ENCODE assay signal across 8 cellular contexts in the genomic region with DNA sequence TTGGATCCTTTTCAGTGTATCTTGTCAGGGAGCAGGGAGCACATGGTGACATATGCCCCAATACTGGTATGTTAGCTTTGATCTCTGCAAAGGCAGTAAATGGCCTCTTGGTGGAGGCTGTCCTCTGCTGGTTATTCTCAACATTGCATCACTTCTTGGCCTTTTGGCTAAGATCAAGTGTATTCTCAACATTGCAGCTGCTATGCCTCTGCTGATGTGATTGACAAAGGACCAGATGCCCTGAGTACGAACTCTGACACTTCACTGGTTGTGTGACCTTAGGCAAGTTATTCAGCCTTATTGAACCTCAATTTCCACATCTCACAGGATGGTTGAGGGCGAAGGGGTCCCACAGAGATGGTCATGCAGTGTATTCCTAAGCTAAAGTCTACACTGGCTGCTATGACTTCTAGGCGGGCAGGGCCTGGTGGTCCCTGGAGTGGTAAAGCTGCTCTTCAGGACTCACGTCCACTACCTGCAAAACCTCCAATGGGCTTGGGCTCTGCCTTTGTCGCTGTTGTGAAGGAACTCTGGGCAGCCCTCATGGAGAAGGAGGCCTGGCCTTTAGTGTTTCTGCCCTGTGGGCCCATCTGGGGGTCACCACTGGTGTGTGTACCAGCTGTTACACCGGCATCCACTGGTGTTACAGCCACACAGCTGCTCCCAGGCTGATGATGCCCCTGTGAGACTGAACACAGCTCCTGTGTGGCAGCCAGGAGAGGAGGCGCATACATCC.
DNase-seq lines count a peak whose midpoint lies in the region; ATAC-seq and TF ChIP-seq lines count a peak whose summit lies in the region.

No MANE protein-coding gene starts in this region.

- DNase-seq in Ammon's horn (ENCODE audit: low spot score), result peak; percentile 90
- DNase-seq in NCI-H510A (lab: John Stamatoyannopoulos, UW), result peak; percentile 64
- peak; percentile 61 for DNase-seq in activated CD4-positive, alpha-beta T cell treated with anti-CD3 and anti-CD28 coated beads for 48 hours
- DNase-seq in epithelial cell of prostate (ENCODE audit: low read depth, low spot score), result no peak
- peak in 1 of 3 donors; percentile 87 for DNase-seq in mucosa of descending colon
- peak; percentile 4 for DNase-seq in thoracic aorta (ENCODE audit: low spot score)

- H3K4me1 ChIP-seq in mucosa of descending colon (ENCODE audit: low read depth) (no peaks in the 10 kb centered on the region), thoracic aorta (ENCODE audit: control insufficient read depth in 1 of 2, low read depth in 2 of 2) (peaks cover 2 to 36% of the 10 kb centered on the region in 2 donors)

- no peak overlapping the region for H3K4me3 ChIP-seq in mucosa of descending colon
- H3K4me3 ChIP-seq in thoracic aorta, result no peak overlapping the region

- H3K27me3 ChIP-seq in thoracic aorta (replicated peaks; ENCODE audit: insufficient read depth), result no peaks in the 10 kb centered on the region

- no peaks in the 10 kb centered on the region for H3K9me3 ChIP-seq in mucosa of descending colon
- no peaks in the 10 kb centered on the region for H3K9me3 ChIP-seq in thoracic aorta

- H3K27ac ChIP-seq in epithelial cell of prostate (peak overlapping the region; percentile 67), thoracic aorta (no peak overlapping the region)

- H3K36me3 ChIP-seq in mucosa of descending colon (ENCODE audit: low read depth) (no peaks in the 10 kb centered on the region), thoracic aorta (no peaks in the 10 kb centered on the region)

- peak; percentile 83 for TF ChIP-seq CTCF in mucosa of descending colon (IDR thresholded peaks at IDR 0.05)
- peak; percentile 93 for TF ChIP-seq CTCF in thoracic aorta (IDR thresholded peaks at IDR 0.05)

- intact Hi-C loops in mucosa of descending colon (cut with DNase I, micrococcal nuclease), result loop anchor here (5.0 to 10.0 kb wide), 2 partner anchors 182 to 189 kb away; no protein-coding TSS in a partner anchor

- ATAC-seq in GM18520 (IDR thresholded peaks at IDR 0.05; ENCODE audit: unreplicated experiment) (peak; percentile 49), HG03521 (IDR thresholded peaks at IDR 0.05; ENCODE audit: unreplicated experiment) (peak; percentile 46), mucosa of descending colon (peak; percentile 89), thoracic aorta (ENCODE audit: insufficient number of reproducible peaks, low FRiP score, low read depth) (peak; percentile 66)
